ENCODE assay signal across 8 cellular contexts in the genomic region with DNA sequence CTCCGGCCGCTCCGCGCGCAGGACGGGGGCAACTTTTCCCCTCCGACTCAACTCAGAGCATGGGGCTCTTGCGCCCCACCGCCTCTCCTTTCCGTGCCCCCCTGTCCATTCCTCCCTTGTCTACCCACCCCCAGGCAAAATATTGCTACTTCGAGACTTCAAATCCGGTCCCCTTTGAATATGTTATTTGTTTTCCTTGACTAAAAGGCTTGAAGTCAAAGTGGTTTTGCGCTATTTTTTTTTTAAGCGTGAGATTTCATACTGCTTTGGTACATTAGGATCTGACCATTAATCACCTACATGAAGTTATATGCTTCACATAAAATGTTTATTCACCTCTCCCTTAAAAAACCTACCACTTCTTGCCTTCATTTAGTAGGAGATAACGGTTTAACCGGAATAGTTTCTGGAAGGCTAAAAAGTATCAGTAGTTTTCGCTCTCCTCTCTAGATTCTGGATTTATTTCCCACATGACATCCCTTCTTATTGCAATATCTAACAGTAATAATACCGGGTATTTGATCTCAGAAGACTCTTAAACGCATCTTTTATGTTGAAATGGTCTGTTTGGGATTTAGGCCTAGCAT. TPM values are rescaled to one million over a fixed set of nuclear protein-coding genes. Genes with fewer than 3 reads are reported as not detected.
DNase-seq lines count a peak whose midpoint lies in the region; ATAC-seq and TF ChIP-seq lines count a peak whose summit lies in the region.

No MANE protein-coding gene starts in this region.

- H3K36me3 ChIP-seq in Caco-2 (ENCODE audit: control insufficient read depth, insufficient read depth, low read length), result no peaks in the 10 kb centered on the region
- peaks cover 0 to 8% (median 0%) of the 10 kb centered on the region in 3 donors for H3K36me3 ChIP-seq in esophagus squamous epithelium
- H3K36me3 ChIP-seq in ovary, result no peaks in the 10 kb centered on the region

- peak overlapping the region; percentile 74 for H3K4me3 Mint-ChIP-seq in Caco-2 (ENCODE audit: unreplicated experiment)

- TF ChIP-seq CTCF in Caco-2 (IDR thresholded peaks at IDR 0.05; ENCODE audit: insufficient read depth in 1 of 2, low read depth in 1 of 2, low read length in 1 of 2, severe bottlenecking in 1 of 2, unreplicated experiment in 1 of 2) (no peak), esophagus squamous epithelium (IDR thresholded peaks at IDR 0.05) (no peak), ovary (IDR thresholded peaks at IDR 0.05) (no peak)

- peaks cover 3% of the 10 kb centered on the region for H3K27me3 Mint-ChIP-seq in Caco-2 (ENCODE audit: insufficient read depth, unreplicated experiment)

- intact Hi-C loops in Caco-2 (cut with micrococcal nuclease; ENCODE audit: unreplicated experiment), result no loop called here
- intact Hi-C loops in esophagus squamous epithelium (cut with DNase I), result no loop called here
- intact Hi-C loops in ovary (cut with DNase I), result loop anchor here in 3 of 4 donors (2.0 to 10.0 kb wide), 3 partner anchors 27 to 101 kb away; no protein-coding TSS in a partner anchor

- H3K4me3 ChIP-seq in Caco-2 (ENCODE audit: low read depth, low read length) (peak overlapping the region; percentile 55), esophagus squamous epithelium (peak overlapping the region; percentile 70 to 85 (median 82)), ovary (peak overlapping the region; percentile 71)

- H3K4me1 ChIP-seq in Caco-2, result no peaks in the 10 kb centered on the region
- peaks cover 20 to 79% (median 24%) of the 10 kb centered on the region in 3 donors for H3K4me1 ChIP-seq in esophagus squamous epithelium
- peaks cover 5% of the 10 kb centered on the region for H3K4me1 ChIP-seq in ovary (ENCODE audit: insufficient read depth)

- WGBS in esophagus squamous epithelium, 2 donors, result 9 to 20% methylated on average over 10 to 13 of the region's 19 CpGs
- WGBS in ovary, 3 donors, result 4% methylated on average over 17 to 19 of the region's 19 CpGs

- TF ChIP-seq POLR2A in esophagus squamous epithelium (IDR thresholded peaks at IDR 0.05) (no peak), ovary (IDR thresholded peaks at IDR 0.05) (no peak)

- CTCF ChIA-PET in Caco-2 (lab: Charles Lee), result no interaction called here

- ATAC-seq in HG02981 (IDR thresholded peaks at IDR 0.05; ENCODE audit: unreplicated experiment) (no peak), HG02759 (IDR thresholded peaks at IDR 0.05; ENCODE audit: unreplicated experiment) (no peak)

- H3K27ac Mint-ChIP-seq in Caco-2 (ENCODE audit: unreplicated experiment), result no peak overlapping the region

- H3K9me3 ChIP-seq in Caco-2 (no peaks in the 10 kb centered on the region), esophagus squamous epithelium (no peaks in the 10 kb centered on the region), ovary (no peaks in the 10 kb centered on the region)

- DNase-seq in Caco-2, result no peak
- DNase-seq in RKO (ENCODE audit: low spot score), result peak; percentile 40
- DNase-seq in esophagus squamous epithelium (lab: John Stamatoyannopoulos, UW), result no peak
- peak in 1 of 5 donors; percentile 35 for DNase-seq in ovary
- no peak for DNase-seq in SIG-M5 treated with dmso at 0.1 percent for 504 hours (lab: John Stamatoyannopoulos, UW; ENCODE audit: unreplicated experiment)
- no peak for DNase-seq in SHP77 treated with DMSO at 0.1 percent for 48 hours (lab: John Stamatoyannopoulos, UW)

- H3K27me3 ChIP-seq in Caco-2 (replicated peaks; ENCODE audit: control insufficient read depth, insufficient read depth, low read length) (no peaks in the 10 kb centered on the region), esophagus squamous epithelium (no peaks in the 10 kb centered on the region), ovary (no peaks in the 10 kb centered on the region)

- no peaks in the 10 kb centered on the region for H3K9me3 Mint-ChIP-seq in Caco-2 (ENCODE audit: unreplicated experiment)

- TF ChIP-seq EP300 in ovary (IDR thresholded peaks at IDR 0.05), result no peak

- no peaks in the 10 kb centered on the region for H3K36me3 Mint-ChIP-seq in Caco-2 (ENCODE audit: insufficient read depth, unreplicated experiment)

- no TSS peak for BruUV-seq in Caco-2 (replicated peaks; lab: Mats Ljungman, UMichigan)

- POLR2A ChIA-PET in Caco-2 (lab: Charles Lee), result no interaction called here

- peak overlapping the region; percentile 90 to 96 (median 95) for H3K27ac ChIP-seq in esophagus squamous epithelium
- peak overlapping the region; percentile 89 to 93 for H3K27ac ChIP-seq in ovary

- no peaks in the 10 kb centered on the region for H3K4me1 Mint-ChIP-seq in Caco-2 (ENCODE audit: low read depth, unreplicated experiment)

RNA-seq across cellular contexts. Expression of a gene that starts 1.5 kb away (rescaled TPM):
- 1.4 and 2.3 TPM in 2 replicates for total RNA-seq in Caco-2 (2022)
- 10 to 100 TPM; 27.9 to 79.9 (median 36.7) TPM for total RNA-seq in esophagus squamous epithelium
- 100 to 1,000 TPM in 2 of 7 donors, 10 to 100 TPM in 5; 34.0 to 115 (median 90.8) TPM for total RNA-seq in ovary
- 10 to 100 TPM; 11.8 to 23.5 TPM for polyA plus RNA-seq in ovary

Comparison
In these comparisons a context has a peak if more than half of its experiments do, and no peak if none do; other contexts are left out.
1. intact Hi-C loops: an anchor here in ovary (2.0 to 10.0 kb wide); none called in Caco-2 and esophagus squamous epithelium.